ENCODE assay signal across 8 cellular contexts in the genomic region with DNA sequence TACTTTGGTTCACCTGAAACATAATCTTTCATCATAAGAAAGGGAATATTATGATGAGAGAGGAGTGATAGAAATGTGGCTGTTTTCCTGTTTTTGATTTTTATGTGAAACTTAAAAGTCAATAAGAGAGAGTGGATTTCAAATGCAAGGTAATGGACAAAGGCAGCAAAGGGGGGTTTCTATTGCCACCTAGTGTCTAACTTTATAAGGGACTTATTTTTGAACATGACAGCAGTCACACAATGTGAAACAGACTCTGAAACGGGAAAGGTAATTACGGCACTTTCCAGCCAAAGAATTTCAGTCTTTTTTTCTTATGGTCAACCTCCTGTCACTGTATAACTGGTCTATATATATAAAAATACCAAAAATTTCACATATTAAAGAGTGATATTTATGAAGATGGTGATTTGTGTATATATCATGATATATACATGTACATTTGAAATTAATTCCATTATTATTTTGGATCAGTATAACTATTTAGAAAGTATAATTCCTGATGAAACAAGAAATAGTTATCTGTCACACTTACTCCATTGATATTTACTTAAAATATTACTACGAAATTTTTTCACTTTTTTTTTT.
DNase-seq lines count a peak whose midpoint lies in the region; TF ChIP-seq lines count a peak whose summit lies in the region.

No MANE protein-coding gene starts in this region.

- H3K4me3 ChIP-seq in Jurkat, Clone E6-1 (ENCODE audit: low read length), result no peak overlapping the region
- peak overlapping the region in 1 of 4 experiments; percentile 11 for H3K4me3 ChIP-seq in fibroblast of lung (replicated peaks in 1 of 4; ENCODE audit: control extremely low read depth in 1 of 4, insufficient read depth in 1 of 4, low read depth in 3 of 4, low read length in 4 of 4)
- H3K4me3 ChIP-seq in parathyroid adenoma (ENCODE audit: low read depth, low read length), result no peak overlapping the region

- H3K9me3 ChIP-seq in fibroblast of lung (ENCODE audit: control insufficient read depth, insufficient read depth, low read depth, low read length) (no peaks in the 10 kb centered on the region), parathyroid adenoma (ENCODE audit: control insufficient read depth, low read length) (no peaks in the 10 kb centered on the region)

- peak; percentile 64 to 65 for TF ChIP-seq CTCF in fibroblast of lung (conservative IDR thresholded peaks at IDR 0.05 in 1 of 2, IDR thresholded peaks at IDR 0.05 in 1 of 2; ENCODE audit: low read depth in 1 of 2, low read length in 2 of 2)
- peak; percentile 19 for TF ChIP-seq CTCF in parathyroid adenoma (IDR thresholded peaks at IDR 0.05)

- H3K9ac ChIP-seq in fibroblast of lung (ENCODE audit: insufficient read depth, low read length), result no peak overlapping the region
- no peak overlapping the region for H3K9ac ChIP-seq in parathyroid adenoma

- H3K27me3 ChIP-seq in fibroblast of lung (ENCODE audit: control insufficient read depth, insufficient read depth, low read length), result no peaks in the 10 kb centered on the region
- H3K27me3 ChIP-seq in parathyroid adenoma (ENCODE audit: control insufficient read depth, insufficient read depth, low read length), result no peaks in the 10 kb centered on the region

- H3K27ac ChIP-seq in fibroblast of lung (ENCODE audit: insufficient read depth, low read length) (no peak overlapping the region), parathyroid adenoma (no peak overlapping the region)

- H3K79me2 ChIP-seq in fibroblast of lung (ENCODE audit: control insufficient read depth, insufficient read depth, low read length), result no peaks in the 10 kb centered on the region
- no peaks in the 10 kb centered on the region for H3K79me2 ChIP-seq in parathyroid adenoma

- H4K20me1 ChIP-seq in fibroblast of lung (ENCODE audit: control insufficient read depth, extremely low read depth, insufficient read depth, low read length), result no peaks in the 10 kb centered on the region

- H2AFZ ChIP-seq in fibroblast of lung (ENCODE audit: low read length) (no peak overlapping the region), parathyroid adenoma (no peak overlapping the region)

- no peaks in the 10 kb centered on the region for H3K4me1 ChIP-seq in fibroblast of lung (ENCODE audit: control insufficient read depth, extremely low read depth, insufficient read depth, low read length)
- no peaks in the 10 kb centered on the region for H3K4me1 ChIP-seq in parathyroid adenoma

- DNase-seq in DMS 273 (lab: John Stamatoyannopoulos, UW; ENCODE audit: unreplicated experiment) (peak; percentile 40), DMS 273 treated with DMSO at 0.1 percent for 48 hours (lab: John Stamatoyannopoulos, UW) (no peak), H4 (ENCODE audit: low spot score) (peak; percentile 59), RPMI7951 (ENCODE audit: low read depth) (peak; percentile 46), fibroblast of lung (ENCODE audit: low read depth in 2 of 2) (peak; percentile 13 to 78), foreskin melanocyte (no peak)
- peak; percentile 30 for DNase-seq in Jurkat, Clone E6-1 (ENCODE audit: low read depth, low spot score)

- no peaks in the 10 kb centered on the region for H3K36me3 ChIP-seq in fibroblast of lung (ENCODE audit: control insufficient read depth, insufficient read depth, low read length)
- no peaks in the 10 kb centered on the region for H3K36me3 ChIP-seq in parathyroid adenoma (ENCODE audit: control insufficient read depth, insufficient read depth, low read length)

- H3K4me2 ChIP-seq in fibroblast of lung (ENCODE audit: extremely low read depth, insufficient read depth, low read length), result no peak overlapping the region
- H3K4me2 ChIP-seq in parathyroid adenoma (ENCODE audit: low read length), result no peak overlapping the region

Comparison
In these comparisons a context has a peak if more than half of its experiments do, and no peak if none do; other contexts are left out.
1. DNase-seq: peak in DMS 273 (single experiment), H4 (single experiment), Jurkat, Clone E6-1 (single experiment), RPMI7951 (single experiment) and fibroblast of lung (2 of 2); none in DMS 273 treated with DMSO at 0.1 percent for 48 hours (single experiment) and foreskin melanocyte (single experiment).